In the genomic region with DNA sequence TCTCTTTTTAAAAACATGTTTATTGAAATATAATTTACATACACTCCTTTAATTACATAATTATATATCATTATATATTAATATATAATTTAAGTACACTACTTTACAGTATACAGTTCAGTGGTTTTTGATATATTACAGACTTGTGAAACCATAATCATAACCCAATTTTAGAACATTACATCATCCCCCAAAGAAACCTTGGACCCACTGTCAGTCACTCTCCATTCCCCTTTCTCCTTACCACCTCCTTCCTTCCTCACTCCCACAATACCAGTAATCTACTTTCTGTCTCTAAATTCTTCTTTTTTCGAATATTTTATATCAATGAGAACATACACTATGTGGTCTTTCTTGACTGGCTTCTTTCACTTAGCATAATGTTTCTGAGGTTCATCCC, we compare ENCODE assay signal across 29 cellular contexts. TPM values are rescaled to one million over a fixed set of nuclear protein-coding genes. Genes with fewer than 3 reads are reported as not detected.
"Had no signal": no experiment of that assay in that cellular context is flagged by ENCODE, and none has a peak within 500 bp of the region (broad histone marks: within the 10 kb centered on the region; RNA-seq: fewer than 3 reads in every experiment).

No MANE protein-coding gene starts in this region.

- H3K9me3 ChIP-seq: adrenal gland, body of pancreas, gastrocnemius medialis, mucosa of descending colon, pancreas, prostate gland, thoracic aorta, uterus had no signal

- H3K27ac ChIP-seq: adrenal gland, body of pancreas, epithelial cell of prostate, esophagus squamous epithelium, gastrocnemius medialis, left ventricle myocardium inferior, pancreas, prostate gland, thoracic aorta, uterus, WERI-Rb-1 had no signal

- H3K27me3 ChIP-seq: body of pancreas, pancreas, uterus had no signal

- H3K4me1 ChIP-seq: adrenal gland, body of pancreas, esophagus squamous epithelium, gastrocnemius medialis, pancreas, prostate gland, uterus had no signal

- H3K36me3 ChIP-seq: adrenal gland, esophagus squamous epithelium, gastrocnemius medialis, left ventricle myocardium inferior, pancreas, prostate gland, thoracic aorta, uterus, WERI-Rb-1 had no signal

- DNase-seq: activated CD4-positive, alpha-beta T cell treated with anti-CD3 and anti-CD28 coated beads for 48 hours; activated CD4-positive, alpha-beta T cell treated with anti-CD3 and anti-CD28 coated beads, Interleukin-2, amount 50 U/mL, for 48 hours; activated CD8-positive, alpha-beta memory T cell treated with anti-CD3 and anti-CD28 coated beads for 24 hours; activated effector memory CD4-positive, alpha-beta T cell treated with Interleukin-2 at 50 U/mL for 16 hours; activated naive CD4-positive, alpha-beta T cell treated with anti-CD3 and anti-CD28 coated beads for 36 hours; activated naive CD8-positive, alpha-beta T cell treated with anti-CD3 and anti-CD28 coated beads for 36 hours; adrenal gland; aorta; body of pancreas; dermis blood vessel endothelial cell; effector CD8-positive, alpha-beta T cell; esophagus squamous epithelium; gastrocnemius medialis; glutamatergic neuron; islet precursor cell; left ventricle myocardium inferior; mesendoderm; mucosa of descending colon; pancreas; retina; small intestine; stimulated activated CD4-positive, alpha-beta T cell treated with anti-CD3 and anti-CD28 coated beads, Interleukin-4, amount 100 ng/mL, for 24 hours; T-helper 9 cell; uterus; WERI-Rb-1 had no signal

- H3K4me3 ChIP-seq: adrenal gland, body of pancreas, esophagus squamous epithelium, gastrocnemius medialis, left ventricle myocardium inferior, lung, mucosa of descending colon, pancreas, prostate gland, thoracic aorta, uterus had no signal

RNA-seq across cellular contexts. Expression of a gene that starts 18.2 kb away (rescaled TPM):
- total RNA-seq: activated naive CD4-positive, alpha-beta T cell treated with anti-CD3 and anti-CD28 coated beads for 36 hours; activated naive CD8-positive, alpha-beta T cell treated with anti-CD3 and anti-CD28 coated beads for 36 hours; aorta; body of pancreas; gastrocnemius medialis; left ventricle myocardium inferior; pancreas; prostate gland; thoracic aorta had no signal
- polyA plus RNA-seq: aorta had no signal
